Comparison of ENCODE assay signal across 1 cellular context in the genomic region with DNA sequence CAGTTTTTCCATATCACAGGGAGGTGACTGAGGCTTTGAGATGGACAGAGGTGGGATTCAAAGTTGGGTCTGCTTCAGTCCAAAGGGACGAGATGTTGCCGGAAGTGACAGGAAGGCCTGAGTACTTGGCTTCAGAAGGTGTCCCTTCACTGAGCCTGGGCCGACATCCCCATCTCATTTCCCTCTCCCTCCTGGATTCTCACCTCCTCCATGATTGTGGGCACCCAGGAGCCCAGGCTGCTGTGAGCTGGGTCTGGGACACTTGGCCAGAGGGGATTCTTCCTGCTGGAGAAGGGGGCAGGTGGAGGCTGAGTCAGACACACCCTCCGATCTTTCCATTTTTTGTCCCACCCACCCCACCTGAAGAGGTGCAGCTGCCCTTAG.
TF ChIP-seq lines count a peak whose summit lies in the region.

No MANE protein-coding gene starts in this region.

TF ChIP-seq in IMR-90, 13 proteins besides CTCF, POLR2A, EP300 and RAD21 (continued from another document):
- TF ChIP-seq, protein P1, sequence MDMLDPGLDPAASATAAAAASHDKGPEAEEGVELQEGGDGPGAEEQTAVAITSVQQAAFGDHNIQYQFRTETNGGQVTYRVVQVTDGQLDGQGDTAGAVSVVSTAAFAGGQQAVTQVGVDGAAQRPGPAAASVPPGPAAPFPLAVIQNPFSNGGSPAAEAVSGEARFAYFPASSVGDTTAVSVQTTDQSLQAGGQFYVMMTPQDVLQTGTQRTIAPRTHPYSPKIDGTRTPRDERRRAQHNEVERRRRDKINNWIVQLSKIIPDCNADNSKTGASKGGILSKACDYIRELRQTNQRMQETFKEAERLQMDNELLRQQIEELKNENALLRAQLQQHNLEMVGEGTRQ (IDR thresholded peaks at IDR 0.05; ENCODE audit: low read depth, low read length), result no peak
- TF ChIP-seq CEBPB (IDR thresholded peaks at IDR 0.05; ENCODE audit: low read depth, low read length) (no peak), MAZ (IDR thresholded peaks at IDR 0.05; ENCODE audit: borderline replicate concordance, low read depth, low read length) (no peak), BHLHE40 (IDR thresholded peaks at IDR 0.05; ENCODE audit: low read depth, low read length) (no peak), CHD1 (IDR thresholded peaks at IDR 0.05; ENCODE audit: low read depth, low read length) (no peak)
